In genomic region chr17:19383681-19384470, GRCh38 we compare ENCODE assay signal across 13 cellular contexts. TPM values are rescaled to one million over a fixed set of nuclear protein-coding genes. Genes with fewer than 3 reads are reported as not detected.
DNase-seq lines count a peak whose midpoint lies in the region; ATAC-seq and TF ChIP-seq lines count a peak whose summit lies in the region.
"Had no signal": no experiment of that assay in that cellular context is flagged by ENCODE, and none has a peak within 500 bp of the region (broad histone marks: within the 10 kb centered on the region; RNA-seq: fewer than 3 reads in every experiment).

No MANE protein-coding gene starts in this region.

- H3K79me2 ChIP-seq in PC-9 (ENCODE audit: low read depth), result peaks cover 12% of the 10 kb centered on the region

- peaks cover 20% of the 10 kb centered on the region; the same call in 1 of the 2 replicates for H3F3A ChIP-seq in PC-9 (ENCODE audit: insufficient read depth, low read depth)

- BruUV-seq in PC-9 (replicated peaks; lab: Mats Ljungman, UMichigan), result no TSS peak

- POLR2A ChIA-PET in naive thymus-derived CD4-positive, alpha-beta T cell (lab: Charles Lee), result no interaction called here
- POLR2A ChIA-PET in PC-9 (lab: Charles Lee; ENCODE audit: unreplicated experiment), result no interaction called here

- H3K27me3 ChIP-seq in esophagus squamous epithelium (no peaks in the 10 kb centered on the region), transverse colon (no peaks in the 10 kb centered on the region), PC-9 (ENCODE audit: insufficient read depth, low read depth) (no peaks in the 10 kb centered on the region)
- H3K27me3 ChIP-seq in naive thymus-derived CD4-positive, alpha-beta T cell (ENCODE audit: control insufficient read depth in 2 of 2, insufficient read depth in 2 of 2, low read length in 2 of 2), result no peaks in the 10 kb centered on the region
- H3K27me3 ChIP-seq: neutrophil had no signal

- no peaks in the 10 kb centered on the region for H4K20me1 ChIP-seq in PC-9 (ENCODE audit: insufficient read depth)

- peak; percentile 52 for DNase-seq in DMS 273 (lab: John Stamatoyannopoulos, UW; ENCODE audit: unreplicated experiment)
- DNase-seq in DMS 273 treated with DMSO at 0.1 percent for 48 hours (lab: John Stamatoyannopoulos, UW), result no peak
- DNase-seq in esophagus squamous epithelium (lab: John Stamatoyannopoulos, UW), result no peak
- no peak for DNase-seq in naive thymus-derived CD4-positive, alpha-beta T cell
- no peak for DNase-seq in transverse colon
- DNase-seq in PC-9, result no peak
- DNase-seq in MV-4-11 (lab: John Stamatoyannopoulos, UW), result no peak
- DNase-seq: GDM1, MM.1S, NCI-H774 had no signal

- H3K4me3 Mint-ChIP-seq in naive thymus-derived CD4-positive, alpha-beta T cell, result no peak overlapping the region

- no peak for TF ChIP-seq EP300 in transverse colon (IDR thresholded peaks at IDR 0.05; ENCODE audit: low read depth)

- H3K4me1 Mint-ChIP-seq in naive thymus-derived CD4-positive, alpha-beta T cell, result peaks cover 6 to 16% (median 10%) of the 10 kb centered on the region in 7 donors

- intact Hi-C loops in esophagus squamous epithelium (cut with DNase I), result no loop called here
- intact Hi-C loops in naive thymus-derived CD4-positive, alpha-beta T cell (cut with micrococcal nuclease), result no loop called here
- intact Hi-C loops in transverse colon (cut with DNase I; ENCODE audit: low total_unique reads), result no loop called here
- intact Hi-C loops in PC-9 (cut with micrococcal nuclease; ENCODE audit: unreplicated experiment), result no loop called here

- no peaks in the 10 kb centered on the region for H3K9me3 ChIP-seq in esophagus squamous epithelium
- H3K9me3 ChIP-seq in naive thymus-derived CD4-positive, alpha-beta T cell (ENCODE audit: control insufficient read depth in 2 of 3, low read length in 3 of 3), result no peaks in the 10 kb centered on the region
- H3K9me3 ChIP-seq in transverse colon, result no peaks in the 10 kb centered on the region
- H3K9me3 ChIP-seq in PC-9 (ENCODE audit: insufficient read depth, low read depth), result no peaks in the 10 kb centered on the region
- H3K9me3 ChIP-seq: neutrophil had no signal

- CTCF ChIA-PET in naive thymus-derived CD4-positive, alpha-beta T cell (lab: Charles Lee), result no interaction called here
- CTCF ChIA-PET in PC-9 (lab: Charles Lee), result no interaction called here

- in situ Hi-C loops in transverse colon (cut with MboI; ENCODE audit: low pct_ligation_motif_present in 1 of 4, low pct_unique_long_range_greater_than_20kb in 1 of 4, low sequenced_read_pairs in 3 of 4), result no loop called here

- H3K4me3 ChIP-seq in esophagus squamous epithelium (no peak overlapping the region), transverse colon (no peak overlapping the region), PC-9 (no peak overlapping the region)
- H3K4me3 ChIP-seq in naive thymus-derived CD4-positive, alpha-beta T cell (ENCODE audit: low read length), result no peak overlapping the region

- peaks cover 0 to 7% (median 0%) of the 10 kb centered on the region in 5 donors for H3K27me3 Mint-ChIP-seq in naive thymus-derived CD4-positive, alpha-beta T cell

- H3K9me2 ChIP-seq in PC-9 (ENCODE audit: insufficient read depth), result no peaks in the 10 kb centered on the region

- peak overlapping the region in 5 of 9 donors; percentile 18 to 50 (median 25) for H3K27ac Mint-ChIP-seq in naive thymus-derived CD4-positive, alpha-beta T cell

- peaks cover 0 to 1% (median 0%) of the 10 kb centered on the region in 11 donors for H3K9me3 Mint-ChIP-seq in naive thymus-derived CD4-positive, alpha-beta T cell

- H3K4me1 ChIP-seq in esophagus squamous epithelium (peaks cover 69 to 100% (median 70%) of the 10 kb centered on the region in 3 donors), transverse colon (peaks cover 50 to 79% (median 63%) of the 10 kb centered on the region in 4 donors), PC-9 (replicated peaks; ENCODE audit: insufficient read depth) (peaks cover 21% of the 10 kb centered on the region)
- H3K4me1 ChIP-seq in naive thymus-derived CD4-positive, alpha-beta T cell (ENCODE audit: control insufficient read depth in 2 of 2, insufficient read depth in 2 of 2, low read length in 2 of 2), result no peaks in the 10 kb centered on the region

- peak overlapping the region; percentile 82 to 97 (median 93) for H3K27ac ChIP-seq in esophagus squamous epithelium
- no peak overlapping the region for H3K27ac ChIP-seq in naive thymus-derived CD4-positive, alpha-beta T cell (ENCODE audit: low read depth, low read length)
- H3K27ac ChIP-seq in transverse colon, result peak overlapping the region; percentile 84 to 95 (median 90)
- H3K27ac ChIP-seq in PC-9, result no peak overlapping the region
- H3K27ac ChIP-seq: neutrophil had no signal

- peaks cover 0 to 38% (median 13%) of the 10 kb centered on the region in 5 donors for H3K36me3 Mint-ChIP-seq in naive thymus-derived CD4-positive, alpha-beta T cell

- 69 to 75% methylated on average over 5 of the region's 6 CpGs for WGBS in esophagus squamous epithelium, 2 donors
- 84% methylated on average over 6 of the region's 6 CpGs; no CpG with 5 or more reads in 1 of the 2 donors for WGBS in transverse colon (ENCODE audit: low coverage in 1 of 2), 2 donors

- no peak for ATAC-seq in naive thymus-derived CD4-positive, alpha-beta T cell
- no peak for ATAC-seq in HG02938 (IDR thresholded peaks at IDR 0.05; ENCODE audit: unreplicated experiment)
- ATAC-seq: HCT116 had no signal

- no peak for TF ChIP-seq CTCF in esophagus squamous epithelium (IDR thresholded peaks at IDR 0.05)
- TF ChIP-seq CTCF in transverse colon (IDR thresholded peaks at IDR 0.05), result no peak
- no peak for TF ChIP-seq CTCF in PC-9 (conservative IDR thresholded peaks at IDR 0.05)

- H3K36me3 ChIP-seq in esophagus squamous epithelium (peaks cover 26 to 55% (median 30%) of the 10 kb centered on the region in 3 donors), transverse colon (peaks cover 0 to 18% (median 7%) of the 10 kb centered on the region in 4 donors), PC-9 (ENCODE audit: low read depth) (0 out of 2 replicates have a peak, but pooled peaks cover 12% of the 10 kb centered on the region)
- peaks cover 0 to 48% (median 0%) of the 10 kb centered on the region in 3 experiments for H3K36me3 ChIP-seq in naive thymus-derived CD4-positive, alpha-beta T cell (ENCODE audit: control insufficient read depth in 2 of 3, insufficient read depth in 3 of 3, low read length in 3 of 3)

- TF ChIP-seq POLR2A in esophagus squamous epithelium (IDR thresholded peaks at IDR 0.05) (no peak), transverse colon (IDR thresholded peaks at IDR 0.05) (no peak)

- no peak overlapping the region for H3K4me2 ChIP-seq in PC-9

- H2AFZ ChIP-seq in PC-9, result no peak overlapping the region

RNA-seq across cellular contexts. Expression of gene MFAP4, which starts 3.1 kb away (rescaled TPM):
- total RNA-seq in esophagus squamous epithelium (100 to 1,000 TPM in 1 of 4 donors, 10 to 100 TPM in 2, 1 to 10 TPM in 1; 4.3 to 365 (median 21.6) TPM), transverse colon (10 to 100 TPM; 39.7 to 67.3 (median 51.5) TPM), PC-9 (2021) (not detected in 2 replicates)
- total RNA-seq in naive thymus-derived CD4-positive, alpha-beta T cell, result not detected
- not detected for polyA plus RNA-seq in naive thymus-derived CD4-positive, alpha-beta T cell

RNA-seq across cellular contexts. Expression of gene MAPK7, which starts 5.6 kb away (rescaled TPM):
- total RNA-seq in esophagus squamous epithelium (10 to 100 TPM; 22.6 to 39.7 (median 28.1) TPM), transverse colon (100 to 1,000 TPM in 1 of 4 donors, 10 to 100 TPM in 3; 15.3 to 112 (median 48.3) TPM), PC-9 (2021) (23.3 and 39.6 TPM in 2 replicates)
- 10 to 100 TPM; 18.7 to 50.5 (median 28.2) TPM for total RNA-seq in naive thymus-derived CD4-positive, alpha-beta T cell
- 10 to 100 TPM in 1 of 2 donors, 1 to 10 TPM in 1; 4.3 to 12.9 TPM for polyA plus RNA-seq in naive thymus-derived CD4-positive, alpha-beta T cell

RNA-seq across cellular contexts. Expression of gene B9D1, which starts 21.4 kb away (rescaled TPM):
- total RNA-seq in esophagus squamous epithelium (10 to 100 TPM in 3 of 4 donors, 1 to 10 TPM in 1; 9.2 to 24.5 (median 13.0) TPM), transverse colon (10 to 100 TPM in 2 of 4 donors, 1 to 10 TPM in 2; 6.0 to 17.6 (median 9.5) TPM), PC-9 (2021) (40.2 and 58.7 TPM in 2 replicates)
- total RNA-seq in naive thymus-derived CD4-positive, alpha-beta T cell, result 1 to 10 TPM in 4 of 5 experiments, under 1 TPM in 1; 0.58 to 5.0 (median 2.4) TPM
- polyA plus RNA-seq in naive thymus-derived CD4-positive, alpha-beta T cell, result under 1 TPM in 1 of 2 donors, not detected in 1; 0.58 TPM

RNA-seq across cellular contexts. Expression of gene RNF112, which starts 27.2 kb away (rescaled TPM):
- total RNA-seq in esophagus squamous epithelium (1 to 10 TPM in 1 of 4 donors, under 1 TPM in 2, not detected in 1; 0.45 to 1.5 (median 0.92) TPM), transverse colon (1 to 10 TPM; 2.2 to 7.2 (median 3.9) TPM), PC-9 (2021) (2.0 and 2.3 TPM in 2 replicates)
- 1 to 10 TPM in 3 of 5 experiments, under 1 TPM in 2; 0.54 to 2.3 (median 1.5) TPM for total RNA-seq in naive thymus-derived CD4-positive, alpha-beta T cell
- polyA plus RNA-seq in naive thymus-derived CD4-positive, alpha-beta T cell, result under 1 TPM in 1 of 2 donors, not detected in 1; 0.15 TPM

Comparison
In these comparisons a context has a peak if more than half of its experiments do, and no peak if none do; other contexts are left out.
1. H3K27ac ChIP-seq: peak in esophagus squamous epithelium (4 of 4) and transverse colon (4 of 4); none in naive thymus-derived CD4-positive, alpha-beta T cell (single experiment) and PC-9 (single experiment).